Comparison of ENCODE assay signal across 8 cellular contexts in the genomic region with DNA sequence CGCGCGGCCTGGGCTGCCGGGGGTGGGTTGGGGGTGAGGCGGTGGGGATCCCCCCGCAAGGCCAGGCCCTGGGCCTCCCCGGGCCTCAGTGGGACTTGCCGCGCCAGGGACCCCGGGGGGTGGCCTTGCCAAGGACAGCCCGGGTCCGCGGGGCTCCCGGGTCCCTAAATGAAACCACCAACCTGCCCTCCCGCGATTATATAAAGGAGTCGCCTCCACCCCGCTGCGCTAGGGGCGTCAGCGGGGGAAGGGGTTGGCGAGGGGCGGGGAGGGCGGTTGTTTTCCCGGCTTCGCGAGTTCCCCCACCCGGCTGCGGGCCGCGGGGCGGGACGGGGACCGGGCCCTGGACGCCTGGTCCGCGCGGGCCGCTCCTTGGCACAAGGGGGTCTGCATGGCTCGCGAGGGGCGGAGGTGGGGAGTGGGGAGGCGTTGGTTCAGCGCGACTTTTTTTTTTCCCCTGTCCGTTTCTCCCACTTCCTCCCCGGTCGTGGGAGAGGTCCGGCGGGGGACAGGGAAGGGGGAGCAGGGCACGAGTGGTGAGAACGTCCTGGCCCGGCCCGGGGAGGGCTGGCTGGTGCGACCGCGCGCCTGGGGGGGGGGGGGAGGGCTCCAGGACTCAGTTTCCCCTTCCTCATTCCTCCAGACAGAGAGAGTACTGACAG. TPM values are rescaled to one million over a fixed set of nuclear protein-coding genes. Genes with fewer than 3 reads are reported as not detected.
DNase-seq lines count a peak whose midpoint lies in the region; ATAC-seq and TF ChIP-seq lines count a peak whose summit lies in the region.

No MANE protein-coding gene starts in this region.

- H3K27ac Mint-ChIP-seq in activated CD8-positive, alpha-beta T cell treated with anti-CD3 and anti-CD28 coated beads for 36 hours: peak overlapping the region; percentile 77

- H3K36me3 Mint-ChIP-seq in activated T-cell treated with anti-CD3 and anti-CD28 coated beads, Interleukin-2, amount 50 U/mL, for 4 hours (ENCODE audit: insufficient read depth): peaks cover 3% of the 10 kb centered on the region
- peaks cover 11% of the 10 kb centered on the region for H3K36me3 Mint-ChIP-seq in activated CD8-positive, alpha-beta T cell treated with anti-CD3 and anti-CD28 coated beads for 36 hours (ENCODE audit: low read depth)

- H3K9me3 Mint-ChIP-seq in activated T-cell treated with anti-CD3 and anti-CD28 coated beads, Interleukin-2, amount 50 U/mL, for 4 hours: no peaks in the 10 kb centered on the region
- H3K9me3 Mint-ChIP-seq in activated CD8-positive, alpha-beta T cell treated with anti-CD3 and anti-CD28 coated beads for 36 hours: no peaks in the 10 kb centered on the region

- peaks cover 32% of the 10 kb centered on the region for H3K4me1 Mint-ChIP-seq in activated T-cell treated with anti-CD3 and anti-CD28 coated beads, Interleukin-2, amount 50 U/mL, for 4 hours (ENCODE audit: low read depth)
- peaks cover 28% of the 10 kb centered on the region for H3K4me1 Mint-ChIP-seq in activated CD8-positive, alpha-beta T cell treated with anti-CD3 and anti-CD28 coated beads for 36 hours (ENCODE audit: low read depth)

- no peak for DNase-seq in activated T-cell treated with anti-CD3 and anti-CD28 coated beads, Interleukin-2, amount 50 U/mL, for 4 hours
- DNase-seq in activated T-cell treated with anti-CD3 and anti-CD28 coated beads, Interleukin-2, amount 50 U/mL, for 1 hour: no peak
- DNase-seq in activated CD8-positive, alpha-beta T cell treated with anti-CD3 and anti-CD28 coated beads for 36 hours: no peak
- DNase-seq in Right ventricle myocardium superior (peak; percentile 69), middle frontal gyrus (ENCODE audit: extremely low spot score, low spot score) (no peak), GF-D8 (lab: John Stamatoyannopoulos, UW) (no peak), NCI-H1694 treated with DMSO at 0.1 percent for 48 hours (lab: John Stamatoyannopoulos, UW) (no peak)

- H3K36me3 ChIP-seq in rectal smooth muscle tissue (ENCODE audit: control insufficient read depth, insufficient read depth, low read length): no peaks in the 10 kb centered on the region

- peaks cover 17% of the 10 kb centered on the region for H3K4me1 ChIP-seq in rectal smooth muscle tissue (ENCODE audit: control insufficient read depth, insufficient read depth, low read length)

- no peak for TF ChIP-seq CTCF in activated CD8-positive, alpha-beta T cell treated with anti-CD3 and anti-CD28 coated beads for 36 hours (IDR thresholded peaks at IDR 0.05)

- no peaks in the 10 kb centered on the region for H3K27me3 Mint-ChIP-seq in activated T-cell treated with anti-CD3 and anti-CD28 coated beads, Interleukin-2, amount 50 U/mL, for 4 hours (ENCODE audit: low read depth)
- H3K27me3 Mint-ChIP-seq in activated CD8-positive, alpha-beta T cell treated with anti-CD3 and anti-CD28 coated beads for 36 hours: no peaks in the 10 kb centered on the region

- CTCF ChIA-PET in activated CD8-positive, alpha-beta T cell treated with anti-CD3 and anti-CD28 coated beads for 36 hours (lab: Charles Lee): interaction anchor here (0.7 kb wide), 1 partner anchor 17 kb away, joined by 3 read pairs; no protein-coding TSS in a partner anchor

- intact Hi-C loops in activated CD8-positive, alpha-beta T cell treated with anti-CD3 and anti-CD28 coated beads for 36 hours (cut with micrococcal nuclease): no loop called here
- intact Hi-C loops in Right ventricle myocardium superior (cut with DNase I): no loop called here

- H3K4me3 Mint-ChIP-seq in activated T-cell treated with anti-CD3 and anti-CD28 coated beads, Interleukin-2, amount 50 U/mL, for 4 hours: peak overlapping the region; percentile 78
- peak overlapping the region; percentile 76 for H3K4me3 Mint-ChIP-seq in activated CD8-positive, alpha-beta T cell treated with anti-CD3 and anti-CD28 coated beads for 36 hours

- peak overlapping the region; percentile 60 for H3K4me3 ChIP-seq in rectal smooth muscle tissue (ENCODE audit: low read length)

- no peak for ATAC-seq in activated T-cell treated with anti-CD3 and anti-CD28 coated beads, Interleukin-2, amount 50 U/mL, for 4 hours
- no peak for ATAC-seq in activated CD8-positive, alpha-beta T cell treated with anti-CD3 and anti-CD28 coated beads for 36 hours
- peak; percentile 1 for ATAC-seq in Right ventricle myocardium superior (ENCODE audit: poor library complexity)

- POLR2A ChIA-PET in activated CD8-positive, alpha-beta T cell treated with anti-CD3 and anti-CD28 coated beads for 36 hours (lab: Charles Lee): no interaction called here

- no peaks in the 10 kb centered on the region for H3K27me3 ChIP-seq in rectal smooth muscle tissue (ENCODE audit: control insufficient read depth, insufficient read depth, low read length)

- H3K27ac ChIP-seq in rectal smooth muscle tissue (ENCODE audit: low read depth, low read length): peak overlapping the region; percentile 93

- peak overlapping the region; percentile 30 for H3K9ac ChIP-seq in rectal smooth muscle tissue (ENCODE audit: low read length)

RNA-seq across cellular contexts. Expression of gene ZBTB7A, which starts 0.8 kb away (rescaled TPM):
- 10 to 100 TPM; 46.6 to 49.6 (median 47.4) TPM for total RNA-seq in activated T-cell treated with anti-CD3 and anti-CD28 coated beads, Interleukin-2, amount 50 U/mL, for 4 hours
- 10 to 100 TPM; 46.6 TPM for total RNA-seq in activated CD8-positive, alpha-beta T cell treated with anti-CD3 and anti-CD28 coated beads for 36 hours
- 31.4 TPM for total RNA-seq in Right ventricle myocardium superior

RNA-seq across cellular contexts. Expression of gene MAP2K2, which starts 56.4 kb away (rescaled TPM):
- total RNA-seq in activated T-cell treated with anti-CD3 and anti-CD28 coated beads, Interleukin-2, amount 50 U/mL, for 4 hours: 100 to 1,000 TPM; 136 to 143 (median 139) TPM
- 100 to 1,000 TPM; 141 to 145 TPM for total RNA-seq in activated CD8-positive, alpha-beta T cell treated with anti-CD3 and anti-CD28 coated beads for 36 hours
- total RNA-seq in Right ventricle myocardium superior: 136 TPM

RNA-seq across cellular contexts. Expression of gene PIAS4, which starts 60.0 kb away (rescaled TPM):
- 10 to 100 TPM; 33.9 to 37.0 (median 35.3) TPM for total RNA-seq in activated T-cell treated with anti-CD3 and anti-CD28 coated beads, Interleukin-2, amount 50 U/mL, for 4 hours
- 10 to 100 TPM; 22.2 TPM for total RNA-seq in activated CD8-positive, alpha-beta T cell treated with anti-CD3 and anti-CD28 coated beads for 36 hours
- 16.7 TPM for total RNA-seq in Right ventricle myocardium superior
